ENCODE assay signal across 12 cellular contexts in genomic region chr2:220393717-220394116, GRCh38.
"Had no signal": no experiment of that assay in that cellular context is flagged by ENCODE, and none has a peak within 500 bp of the region (broad histone marks: within the 10 kb centered on the region; RNA-seq: fewer than 3 reads in every experiment).

No MANE protein-coding gene starts in this region.

- ATAC-seq: activated naive CD4-positive, alpha-beta T cell treated with anti-CD3 and anti-CD28 coated beads, Interleukin-2, amount 50 U/mL, for 72 hours; upper lobe of right lung had no signal

- H3K4me3 ChIP-seq: lung, upper lobe of right lung had no signal

- H3K4me1 Mint-ChIP-seq: mesothelial cell of epicardium, nephron progenitor cell had no signal

- H3K27ac Mint-ChIP-seq: activated naive CD4-positive, alpha-beta T cell treated with anti-CD3 and anti-CD28 coated beads, Interleukin-2, amount 50 U/mL, for 72 hours; activated T-helper 1 cell treated with anti-CD3 and anti-CD28 coated beads, Interleukin-12 subunit alpha, Interleukin-12 subunit beta, Interleukin-2, Interleukin-4 antibody, amounts not matched to agents 30 ng/mL and 10 ng/mL and 1 ng/mL, durations not matched to agents 14 hours and 24 hours and 36 hours; mesothelial cell of epicardium; nephron progenitor cell; T-helper 2 cell treated with Interferon-gamma antibody and Interleukin-4, amounts not matched to agents 5 μg/mL and 100 μg/mL, for 36 hours had no signal

- H3K27ac ChIP-seq: upper lobe of right lung had no signal

- H3K36me3 ChIP-seq: upper lobe of right lung had no signal

- H3K4me1 ChIP-seq: upper lobe of right lung had no signal

- H3K4me3 Mint-ChIP-seq: activated T-helper 1 cell treated with anti-CD3 and anti-CD28 coated beads, Interleukin-12 subunit alpha, Interleukin-12 subunit beta, Interleukin-2, Interleukin-4 antibody, amounts not matched to agents 30 ng/mL and 10 ng/mL and 1 ng/mL, durations not matched to agents 14 hours and 24 hours and 36 hours; mesothelial cell of epicardium; nephron progenitor cell; T-helper 2 cell treated with Interferon-gamma antibody and Interleukin-4, amounts not matched to agents 5 μg/mL and 100 μg/mL, for 36 hours had no signal

- H3K9me3 ChIP-seq: upper lobe of right lung had no signal

- H3K9me3 Mint-ChIP-seq: activated T-helper 1 cell treated with anti-CD3 and anti-CD28 coated beads, Interleukin-12 subunit alpha, Interleukin-12 subunit beta, Interleukin-2, Interleukin-4 antibody, amounts not matched to agents 30 ng/mL and 10 ng/mL and 1 ng/mL, durations not matched to agents 14 hours and 24 hours and 36 hours; T-helper 2 cell treated with Interferon-gamma antibody and Interleukin-4, amounts not matched to agents 5 μg/mL and 100 μg/mL, for 36 hours had no signal

- H3K36me3 Mint-ChIP-seq: activated naive CD4-positive, alpha-beta T cell treated with anti-CD3 and anti-CD28 coated beads, Interleukin-2, amount 50 U/mL, for 72 hours; mesothelial cell of epicardium had no signal

- H3K27me3 ChIP-seq: upper lobe of right lung had no signal

- DNase-seq: activated CD4-positive, alpha-beta T cell treated with anti-CD3 and anti-CD28 coated beads, Interleukin-2, amount 50 U/mL, for 4 hours; activated gamma-delta T cell treated with Interleukin-2 at 50 U/mL for 16 hours; nephron progenitor cell; nucleus accumbens; stimulated activated CD8-positive, alpha-beta memory T cell treated with anti-CD3 and anti-CD28 coated beads, Interleukin-4, amount 100 ng/mL, for 48 hours; stimulated activated naive CD4-positive, alpha-beta T cell; upper lobe of right lung had no signal
